Comparison of ENCODE assay signal across 10 cellular contexts in genomic region chr13:99955747-99956472, GRCh38. TPM values are rescaled to one million over a fixed set of nuclear protein-coding genes. Genes with fewer than 3 reads are reported as not detected.
A peak's percentile ranks its signal among the peaks of the same experiment; 100 is the strongest.
DNase-seq lines count a peak whose midpoint lies in the region; ATAC-seq and TF ChIP-seq lines count a peak whose summit lies in the region.
"Had no signal": no experiment of that assay in that cellular context is flagged by ENCODE, and none has a peak within 500 bp of the region (broad histone marks: within the 10 kb centered on the region; RNA-seq: fewer than 3 reads in every experiment).

No MANE protein-coding gene starts in this region.

- peak overlapping the region; percentile 35 for H3K27ac Mint-ChIP-seq in central memory CD8-positive, alpha-beta T cell (ENCODE audit: low read depth)

- no peak overlapping the region for H3K4ac ChIP-seq in mesenchymal stem cell (ENCODE audit: low read depth in 1 of 2, low read length in 2 of 2)

- H3K4me1 Mint-ChIP-seq in central memory CD8-positive, alpha-beta T cell: peaks cover 21% of the 10 kb centered on the region

- H2AFZ ChIP-seq in mesenchymal stem cell (ENCODE audit: low read depth, low read length): no peak overlapping the region

- no peaks in the 10 kb centered on the region for H3K9me3 Mint-ChIP-seq in central memory CD8-positive, alpha-beta T cell

- 1 to 2% methylated on average over 57 of the region's 57 CpGs for WGBS in heart right ventricle, 2 donors
- 3% methylated on average over 56 of the region's 57 CpGs for WGBS in mesenchymal stem cell

- H3K4me2 ChIP-seq in mesenchymal stem cell (ENCODE audit: low read length, poor library complexity, severe bottlenecking): peak overlapping the region; percentile 55

- H4K8ac ChIP-seq in mesenchymal stem cell (ENCODE audit: low read length): no peak overlapping the region

- H4K91ac ChIP-seq in mesenchymal stem cell (ENCODE audit: low read length): no peak overlapping the region

- no peak overlapping the region for H2BK12ac ChIP-seq in mesenchymal stem cell (ENCODE audit: low read length in 2 of 2)

- peaks cover 9% of the 10 kb centered on the region for H3K36me3 Mint-ChIP-seq in central memory CD8-positive, alpha-beta T cell (ENCODE audit: insufficient read depth)

- DNase-seq in heart right ventricle (no peak), Right ventricle myocardium inferior (ENCODE audit: missing footprints) (no peak), mesenchymal stem cell (no peak), upper lobe of right lung (no peak), cerebellar nuclear complex (lab: John Stamatoyannopoulos, UW) (no peak), NCI-H2171 treated with DMSO at 0.1 percent for 48 hours (lab: John Stamatoyannopoulos, UW) (no peak)
- no peak for DNase-seq in central memory CD8-positive, alpha-beta T cell (ENCODE audit: low spot score in 2 of 2)
- DNase-seq: DND-41 had no signal

- H3K23ac ChIP-seq in mesenchymal stem cell (ENCODE audit: low read length in 2 of 2): no peak overlapping the region

- peak overlapping the region; percentile 0 to 39 (median 23) for H3K4me3 ChIP-seq in heart right ventricle
- H3K4me3 ChIP-seq in mesenchymal stem cell (ENCODE audit: insufficient read depth in 1 of 2, low read depth in 1 of 2, low read length in 2 of 2): peak overlapping the region; percentile 41 to 71
- H3K4me3 ChIP-seq in upper lobe of right lung: peak overlapping the region; percentile 37

- TF ChIP-seq CTCF in heart right ventricle (IDR thresholded peaks at IDR 0.05) (no peak), upper lobe of right lung (IDR thresholded peaks at IDR 0.05) (no peak)

- H2BK5ac ChIP-seq in mesenchymal stem cell (ENCODE audit: low read depth, low read length, poor library complexity, severe bottlenecking): no peak overlapping the region

- no peak overlapping the region for H3K27ac ChIP-seq in heart right ventricle
- no peak overlapping the region for H3K27ac ChIP-seq in mesenchymal stem cell (ENCODE audit: low read length, poor library complexity, severe bottlenecking)
- no peak overlapping the region for H3K27ac ChIP-seq in upper lobe of right lung
- H3K27ac ChIP-seq: skin epidermis had no signal

- H3K18ac ChIP-seq in mesenchymal stem cell (ENCODE audit: low read depth in 1 of 2, low read length in 2 of 2): peak overlapping the region in 1 of 2 experiments; percentile 38

- H3K4me3 Mint-ChIP-seq in central memory CD8-positive, alpha-beta T cell: peak overlapping the region; percentile 55

- peak overlapping the region in 1 of 2 experiments; percentile 37 for H3K14ac ChIP-seq in mesenchymal stem cell (ENCODE audit: low read length in 2 of 2)

- H3K4me1 ChIP-seq in heart right ventricle (peaks cover 15 to 40% (median 37%) of the 10 kb centered on the region in 9 donors), mesenchymal stem cell (ENCODE audit: control insufficient read depth, insufficient read depth, low read depth, low read length) (peaks cover 32% of the 10 kb centered on the region), upper lobe of right lung (peaks cover 31% of the 10 kb centered on the region)

- peaks cover 96% of the 10 kb centered on the region for H3K27me3 Mint-ChIP-seq in central memory CD8-positive, alpha-beta T cell

- H3K79me1 ChIP-seq in mesenchymal stem cell (replicated peaks; ENCODE audit: low read length, poor library complexity, severe bottlenecking): no peaks in the 10 kb centered on the region

- no peak overlapping the region for H2AK5ac ChIP-seq in mesenchymal stem cell (ENCODE audit: low read length, severe bottlenecking)

- peak in 6 of 8 donors; percentile 28 to 63 (median 46) for ATAC-seq in heart right ventricle
- ATAC-seq in Right ventricle myocardium inferior: no peak
- no peak for ATAC-seq in central memory CD8-positive, alpha-beta T cell (replicated peaks; ENCODE audit: extremely low read depth, poor library complexity, severe bottlenecking)
- no peak for ATAC-seq in upper lobe of right lung
- no peak for ATAC-seq in HG03442 (IDR thresholded peaks at IDR 0.05; ENCODE audit: unreplicated experiment)

- H3K36me3 ChIP-seq in heart right ventricle (no peaks in the 10 kb centered on the region), mesenchymal stem cell (ENCODE audit: control insufficient read depth in 1 of 2, insufficient read depth in 2 of 2, low read depth in 1 of 2, low read length in 2 of 2) (no peaks in the 10 kb centered on the region), upper lobe of right lung (no peaks in the 10 kb centered on the region)

- peaks cover 48 to 100% (median 97%) of the 10 kb centered on the region in 7 donors for H3K27me3 ChIP-seq in heart right ventricle
- H3K27me3 ChIP-seq in mesenchymal stem cell (ENCODE audit: control insufficient read depth in 1 of 2, insufficient read depth in 1 of 2, low read length in 2 of 2): peaks cover 38 to 97% of the 10 kb centered on the region in 2 experiments
- peaks cover 92% of the 10 kb centered on the region for H3K27me3 ChIP-seq in upper lobe of right lung

- no peak overlapping the region for H2BK120ac ChIP-seq in mesenchymal stem cell (ENCODE audit: low read depth, low read length)

- peak overlapping the region; percentile 20 for H3K9ac ChIP-seq in mesenchymal stem cell (ENCODE audit: low read length)

- intact Hi-C loops in heart right ventricle (cut with DNase I): no loop called here
- intact Hi-C loops in Right ventricle myocardium inferior (cut with DNase I): no loop called here
- intact Hi-C loops in upper lobe of right lung (cut with DNase I): no loop called here

- no peak overlapping the region for H2BK15ac ChIP-seq in mesenchymal stem cell (ENCODE audit: low read depth, poor library complexity, severe bottlenecking)

- H3K9me3 ChIP-seq in heart right ventricle: no peaks in the 10 kb centered on the region
- H3K9me3 ChIP-seq in mesenchymal stem cell (ENCODE audit: control insufficient read depth, low read length): no peaks in the 10 kb centered on the region
- H3K9me3 ChIP-seq in upper lobe of right lung: no peaks in the 10 kb centered on the region

RNA-seq across cellular contexts. Expression of gene ZIC5, which starts 15.7 kb away (rescaled TPM):
- total RNA-seq in heart right ventricle: not detected
- polyA plus RNA-seq in heart right ventricle: not detected
- total RNA-seq in Right ventricle myocardium inferior: not detected
- not detected for polyA plus RNA-seq in mesenchymal stem cell (2013, experiment 1 of 2)
- polyA plus RNA-seq in mesenchymal stem cell (2013, experiment 2 of 2): not detected
- total RNA-seq in upper lobe of right lung: not detected

RNA-seq across cellular contexts. Expression of gene ZIC2, which starts 25.7 kb away (rescaled TPM):
- total RNA-seq in heart right ventricle (not detected), Right ventricle myocardium inferior (not detected), upper lobe of right lung (not detected)
- not detected for polyA plus RNA-seq in heart right ventricle
- not detected for polyA plus RNA-seq in mesenchymal stem cell (2013, experiment 1 of 2)
- polyA plus RNA-seq in mesenchymal stem cell (2013, experiment 2 of 2): not detected

Comparison
In these comparisons a context has a peak if more than half of its experiments do, and no peak if none do; other contexts are left out.
1. ATAC-seq: peak in heart right ventricle (6 of 8); none in Right ventricle myocardium inferior (single experiment), central memory CD8-positive, alpha-beta T cell (single experiment), upper lobe of right lung (single experiment) and HG03442 (single experiment).
2. Peak in every context shown above with its lines, with median percentiles within 50 percentile points of each other: H3K4me3 ChIP-seq.